ENCODE assay signal across 7 cellular contexts in the genomic region with DNA sequence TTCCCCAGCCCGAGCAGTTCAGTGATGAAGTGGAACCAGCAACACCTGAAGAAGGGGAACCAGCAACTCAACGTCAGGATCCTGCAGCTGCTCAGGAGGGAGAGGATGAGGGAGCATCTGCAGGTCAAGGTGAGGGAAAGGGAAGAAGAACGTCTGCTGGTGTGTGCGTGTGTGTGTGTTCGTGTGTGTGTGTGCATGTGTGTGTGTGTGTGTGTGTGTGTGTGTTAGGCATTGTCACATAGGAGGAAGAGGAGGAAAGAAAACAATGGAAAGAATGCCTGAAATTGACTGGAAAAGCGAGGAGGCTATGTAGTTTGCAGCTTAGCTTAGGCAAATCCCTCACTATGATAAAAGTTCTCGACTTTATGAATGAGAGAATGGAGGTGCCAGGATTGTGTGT. TPM values are rescaled to one million over a fixed set of nuclear protein-coding genes. Genes with fewer than 3 reads are reported as not detected.
"Had no signal": no experiment of that assay in that cellular context is flagged by ENCODE, and none has a peak within 500 bp of the region (broad histone marks: within the 10 kb centered on the region; RNA-seq: fewer than 3 reads in every experiment).

No MANE protein-coding gene starts in this region.

RNA-seq across cellular contexts. Expression of a gene that starts 1.9 kb away (rescaled TPM):
- total RNA-seq: GM23248, GM23338, H1, H4, H7, H9, HFFc6 had no signal
- polyA plus RNA-seq: GM23248, GM23338, H1 had no signal

RNA-seq across cellular contexts. Expression of a gene that starts 7.6 kb away (rescaled TPM):
- total RNA-seq: GM23248, GM23338, H1, H4, H7, H9, HFFc6 had no signal
- polyA plus RNA-seq: GM23248, GM23338, H1 had no signal

RNA-seq across cellular contexts. Expression of a gene that starts 20.3 kb away (rescaled TPM):
- total RNA-seq: GM23248, GM23338, H1, H4, H7, H9, HFFc6 had no signal
- polyA plus RNA-seq: GM23248, GM23338, H1 had no signal

RNA-seq across cellular contexts. Expression of a gene that starts 59.2 kb away (rescaled TPM):
- total RNA-seq: GM23248, H4 had no signal
